Comparison of ENCODE assay signal across 9 cellular contexts in the genomic region with DNA sequence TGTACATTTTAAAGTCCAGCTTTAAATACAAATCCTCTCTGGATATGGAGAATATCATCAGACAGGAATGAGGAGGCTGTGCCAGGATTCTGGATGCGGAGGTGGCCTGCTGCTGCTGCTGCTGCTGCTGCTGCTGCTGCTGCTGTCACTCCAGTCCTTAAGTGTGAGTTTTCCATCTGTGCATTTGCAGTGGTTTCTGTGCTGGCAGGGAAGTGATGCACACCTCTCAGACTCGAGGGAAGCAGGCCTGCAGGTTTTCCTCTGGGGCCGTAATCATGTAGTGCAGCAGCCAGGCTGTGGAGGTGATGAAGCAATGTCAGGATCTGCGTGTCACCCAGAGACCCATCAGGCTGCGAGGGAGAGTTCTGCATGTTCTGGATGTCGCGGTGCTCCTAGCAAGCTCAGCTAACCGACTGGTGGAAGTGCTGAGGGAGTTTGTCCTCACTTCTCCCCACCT. TPM values are rescaled to one million over a fixed set of nuclear protein-coding genes. Genes with fewer than 3 reads are reported as not detected.
DNase-seq lines count a peak whose midpoint lies in the region; ATAC-seq and TF ChIP-seq lines count a peak whose summit lies in the region.
"Had no signal": no experiment of that assay in that cellular context is flagged by ENCODE, and none has a peak within 500 bp of the region (broad histone marks: within the 10 kb centered on the region; RNA-seq: fewer than 3 reads in every experiment).

No MANE protein-coding gene starts in this region.

- H4K20me1 ChIP-seq in Loucy (ENCODE audit: insufficient read depth, low read length, poor library complexity, severe bottlenecking), result no peaks in the 10 kb centered on the region

- H2AFZ ChIP-seq in Loucy (ENCODE audit: low read length), result peak overlapping the region; percentile 80

- H3K4me1 Mint-ChIP-seq in activated T-helper 1 cell treated with anti-CD3 and anti-CD28 coated beads, Interleukin-12 subunit alpha, Interleukin-12 subunit beta, Interleukin-2, Interleukin-4 antibody, amounts not matched to agents 30 ng/mL and 10 ng/mL and 1 ng/mL, durations not matched to agents 14 hours and 24 hours and 36 hours (ENCODE audit: low read depth), result no peaks in the 10 kb centered on the region

- no peaks in the 10 kb centered on the region for H3K36me3 Mint-ChIP-seq in activated T-helper 1 cell treated with anti-CD3 and anti-CD28 coated beads, Interleukin-12 subunit alpha, Interleukin-12 subunit beta, Interleukin-2, Interleukin-4 antibody, amounts not matched to agents 30 ng/mL and 10 ng/mL and 1 ng/mL, durations not matched to agents 14 hours and 24 hours and 36 hours (ENCODE audit: low read depth)

- peak overlapping the region; percentile 50 for H3K9ac ChIP-seq in Loucy (ENCODE audit: low read depth, low read length, poor library complexity, severe bottlenecking)

- H3K4me3 Mint-ChIP-seq in activated T-helper 1 cell treated with anti-CD3 and anti-CD28 coated beads, Interleukin-12 subunit alpha, Interleukin-12 subunit beta, Interleukin-2, Interleukin-4 antibody, amounts not matched to agents 30 ng/mL and 10 ng/mL and 1 ng/mL, durations not matched to agents 14 hours and 24 hours and 36 hours, result peak overlapping the region; percentile 54

- H3K79me2 ChIP-seq in Loucy (ENCODE audit: insufficient read depth, low read length), result no peaks in the 10 kb centered on the region

- intact Hi-C loops in activated T-helper 1 cell treated with anti-CD3 and anti-CD28 coated beads, Interleukin-12 subunit alpha, Interleukin-12 subunit beta, Interleukin-2, Interleukin-4 antibody, amounts not matched to agents 30 ng/mL and 10 ng/mL and 1 ng/mL, durations not matched to agents 14 hours and 24 hours and 36 hours (cut with micrococcal nuclease), result loop anchor here (1.0 to 5.0 kb wide), 3 partner anchors 153 to 484 kb away; no protein-coding TSS in a partner anchor

- no peaks in the 10 kb centered on the region for H3K36me3 ChIP-seq in Loucy (ENCODE audit: insufficient read depth, low read length)

- TF ChIP-seq CTCF in Loucy (conservative IDR thresholded peaks at IDR 0.05; ENCODE audit: low read length), result no peak
- TF ChIP-seq CTCF in omental fat pad (IDR thresholded peaks at IDR 0.05), result no peak

- H3K27me3 Mint-ChIP-seq in activated T-helper 1 cell treated with anti-CD3 and anti-CD28 coated beads, Interleukin-12 subunit alpha, Interleukin-12 subunit beta, Interleukin-2, Interleukin-4 antibody, amounts not matched to agents 30 ng/mL and 10 ng/mL and 1 ng/mL, durations not matched to agents 14 hours and 24 hours and 36 hours (ENCODE audit: insufficient read depth), result peaks cover 11% of the 10 kb centered on the region

- H3K4me2 ChIP-seq in Loucy (ENCODE audit: low read depth, low read length, poor library complexity, severe bottlenecking), result peak overlapping the region; percentile 56

- no peaks in the 10 kb centered on the region for H3K9me3 ChIP-seq in Loucy (ENCODE audit: insufficient read depth, low read depth, low read length)
- H3K9me3 ChIP-seq: mucosa of descending colon had no signal

- no peak for ATAC-seq in omental fat pad (ENCODE audit: low FRiP score)

- H3K9me3 Mint-ChIP-seq in activated T-helper 1 cell treated with anti-CD3 and anti-CD28 coated beads, Interleukin-12 subunit alpha, Interleukin-12 subunit beta, Interleukin-2, Interleukin-4 antibody, amounts not matched to agents 30 ng/mL and 10 ng/mL and 1 ng/mL, durations not matched to agents 14 hours and 24 hours and 36 hours, result no peaks in the 10 kb centered on the region

- peak; percentile 85 for DNase-seq in DMS 273 (lab: John Stamatoyannopoulos, UW; ENCODE audit: unreplicated experiment)
- no peak for DNase-seq in activated T-helper 1 cell treated with anti-CD3 and anti-CD28 coated beads, Interleukin-12 subunit alpha, Interleukin-12 subunit beta, Interleukin-2, Interleukin-4 antibody, amounts not matched to agents 30 ng/mL and 10 ng/mL and 1 ng/mL, durations not matched to agents 14 hours and 24 hours and 36 hours (ENCODE audit: low spot score)
- DNase-seq in myocyte (ENCODE audit: low read depth), result peak; percentile 62
- DNase-seq in DMS153 (lab: John Stamatoyannopoulos, UW), result no peak
- no peak for DNase-seq in NCI-H1105 (lab: John Stamatoyannopoulos, UW)
- no peak for DNase-seq in AML-193 (lab: John Stamatoyannopoulos, UW)
- DNase-seq in omental fat pad (ENCODE audit: low spot score), result no peak
- DNase-seq: mucosa of descending colon had no signal

- H3K4me1 ChIP-seq in Loucy (ENCODE audit: insufficient read depth, low read length, poor library complexity, severe bottlenecking), result peaks cover 1% of the 10 kb centered on the region

- no peaks in the 10 kb centered on the region for H3F3A ChIP-seq in Loucy (ENCODE audit: low read depth)

- no peaks in the 10 kb centered on the region for H3K9me2 ChIP-seq in Loucy (replicated peaks; ENCODE audit: low read depth, low read length)

- peak overlapping the region; percentile 56 for H3K4me3 ChIP-seq in Loucy (ENCODE audit: low read length, poor library complexity, severe bottlenecking)
- H3K4me3 ChIP-seq: mucosa of descending colon had no signal

- no peaks in the 10 kb centered on the region for H3K27me3 ChIP-seq in Loucy (ENCODE audit: insufficient read depth, low read length, poor library complexity, severe bottlenecking)

- H3K27ac Mint-ChIP-seq in activated T-helper 1 cell treated with anti-CD3 and anti-CD28 coated beads, Interleukin-12 subunit alpha, Interleukin-12 subunit beta, Interleukin-2, Interleukin-4 antibody, amounts not matched to agents 30 ng/mL and 10 ng/mL and 1 ng/mL, durations not matched to agents 14 hours and 24 hours and 36 hours, result no peak overlapping the region

RNA-seq across cellular contexts. Expression of a gene that starts 32.0 kb away (rescaled TPM):
- not detected in 2 replicates for total RNA-seq in activated T-helper 1 cell treated with anti-CD3 and anti-CD28 coated beads, Interleukin-12 subunit alpha, Interleukin-12 subunit beta, Interleukin-2, Interleukin-4 antibody, amounts not matched to agents 30 ng/mL and 10 ng/mL and 1 ng/mL, durations not matched to agents 14 hours and 24 hours and 36 hours
- total RNA-seq in myocyte, result 0.83 and 2.1 TPM in 2 replicates
- 0.58 TPM for polyA plus RNA-seq in myocyte (2012)
- not detected for total RNA-seq in omental fat pad

RNA-seq across cellular contexts. Expression of a gene that starts 32.1 kb away (rescaled TPM):
- total RNA-seq in activated T-helper 1 cell treated with anti-CD3 and anti-CD28 coated beads, Interleukin-12 subunit alpha, Interleukin-12 subunit beta, Interleukin-2, Interleukin-4 antibody, amounts not matched to agents 30 ng/mL and 10 ng/mL and 1 ng/mL, durations not matched to agents 14 hours and 24 hours and 36 hours, result 23.9 and 24.1 TPM in 2 replicates
- total RNA-seq in myocyte (33.6 and 36.2 TPM in 2 replicates), omental fat pad (10 to 100 TPM; 13.8 to 30.7 (median 15.6) TPM)
- polyA plus RNA-seq in myocyte (2012), result 10.1 TPM

Comparison
In these comparisons a context has a peak if more than half of its experiments do, and no peak if none do; other contexts are left out.
1. DNase-seq: peak in DMS 273 (single experiment) and myocyte (single experiment); none in activated T-helper 1 cell treated with anti-CD3 and anti-CD28 coated beads, Interleukin-12 subunit alpha, Interleukin-12 subunit beta, Interleukin-2, Interleukin-4 antibody, amounts not matched to agents 30 ng/mL and 10 ng/mL and 1 ng/mL, durations not matched to agents 14 hours and 24 hours and 36 hours (single experiment), DMS153 (single experiment), NCI-H1105 (single experiment), AML-193 (0 of 2) and omental fat pad (single experiment).